Comparison of ENCODE assay signal across 23 cellular contexts in the genomic region with DNA sequence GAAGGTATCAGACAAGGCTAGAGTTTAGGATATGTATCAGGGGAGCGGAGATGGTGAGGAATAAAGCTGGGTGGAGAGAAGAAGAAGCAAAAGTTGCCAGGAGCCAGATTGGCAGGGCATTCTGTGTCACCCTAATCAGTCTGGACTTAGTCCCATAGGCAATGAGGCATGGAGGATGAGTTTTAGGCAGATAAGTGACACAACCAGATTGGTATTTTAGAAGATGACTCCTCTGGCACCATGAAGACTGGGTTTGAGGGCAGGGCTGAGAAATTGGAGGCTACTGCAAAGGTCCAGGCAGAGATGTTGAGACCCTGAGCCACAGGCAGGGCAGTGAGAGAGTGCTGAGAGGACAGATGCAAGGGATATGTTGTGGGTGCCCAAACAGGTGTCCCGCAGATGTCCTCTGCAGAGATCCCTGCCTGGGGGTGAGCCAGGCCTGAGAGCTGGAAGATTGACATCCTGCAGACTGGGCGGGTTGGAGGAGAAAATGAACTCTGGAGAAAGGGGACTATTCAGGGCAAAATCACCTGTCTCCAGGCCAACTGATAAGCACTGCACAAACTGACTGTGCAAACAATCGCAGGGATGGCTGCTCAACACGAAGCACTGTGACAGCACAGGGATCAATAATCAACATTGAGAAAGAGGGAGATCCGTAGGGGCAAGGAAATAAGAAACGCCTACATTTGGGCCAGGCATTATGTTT. TPM values are rescaled to one million over a fixed set of nuclear protein-coding genes. Genes with fewer than 3 reads are reported as not detected.
DNase-seq lines count a peak whose midpoint lies in the region; ATAC-seq and FAIRE-seq lines count a peak whose summit lies in the region.
"Had no signal": no experiment of that assay in that cellular context is flagged by ENCODE, and none has a peak within 500 bp of the region (broad histone marks: within the 10 kb centered on the region; RNA-seq: fewer than 3 reads in every experiment).

No MANE protein-coding gene starts in this region.

- FAIRE-seq in RCC 7860 (lab: Jason Lieb, UNC) = peak; percentile 97
- FAIRE-seq: GM12878 had no signal

- ATAC-seq in left lobe of liver = peak; percentile 82
- no peak for ATAC-seq in GM21390 (IDR thresholded peaks at IDR 0.05; ENCODE audit: unreplicated experiment)
- no peak for ATAC-seq in GM21526 (IDR thresholded peaks at IDR 0.05; ENCODE audit: low FRiP score, unreplicated experiment)
- ATAC-seq in GM19395 (IDR thresholded peaks at IDR 0.05; ENCODE audit: unreplicated experiment) = no peak
- no peak for ATAC-seq in HG02678 (IDR thresholded peaks at IDR 0.05; ENCODE audit: unreplicated experiment)
- ATAC-seq: GM12878, left colon, natural killer cell had no signal

- DNase-seq in ACHN (peak; percentile 40), EL (peak; percentile 53), RCC 7860 (ENCODE audit: low spot score) (peak; percentile 96), left lobe of liver (ENCODE audit: low spot score) (peak; percentile 89)
- DNase-seq: activated B cell treated with CpG ODN at 0.5 μM for 24 hours; activated CD4-positive, alpha-beta memory T cell treated with anti-CD3 and anti-CD28 coated beads, Interleukin-2, amount 10 ng/mL, durations not matched to agents 7 days and 5 days; activated gamma-delta T cell; adrenal gland; colonic mucosa; esophagus squamous epithelium; left colon; natural killer cell; NCI-H1417 treated with DMSO at 0.1 percent for 48 hours; NCI-H510A; sigmoid colon; T-helper 9 cell had no signal

- in situ Hi-C loops in ACHN (cut with HindIII; ENCODE audit: low pct_ligation_motif_present, low pct_unique_long_range_greater_than_20kb, low sequenced_read_pairs) = no loop called here

RNA-seq across cellular contexts. Expression of a gene that starts 11.9 kb away (rescaled TPM):
- total RNA-seq in left lobe of liver = 289 TPM
- total RNA-seq: activated B cell treated with CpG ODN at 0.5 μM for 24 hours; activated CD4-positive, alpha-beta memory T cell treated with anti-CD3 and anti-CD28 coated beads, Interleukin-2, amount 10 ng/mL, durations not matched to agents 7 days and 5 days; left colon; mesenteric fat pad; natural killer cell; sigmoid colon; urinary bladder had no signal

Comparison
In these comparisons a context has a peak if more than half of its experiments do, and no peak if none do; other contexts are left out.
1. DNase-seq: peak in every context shown above with its lines; median percentile 96 in RCC 7860; 89 in left lobe of liver; 53 in EL; 40 in ACHN.